ENCODE assay signal across 18 cellular contexts in the genomic region with DNA sequence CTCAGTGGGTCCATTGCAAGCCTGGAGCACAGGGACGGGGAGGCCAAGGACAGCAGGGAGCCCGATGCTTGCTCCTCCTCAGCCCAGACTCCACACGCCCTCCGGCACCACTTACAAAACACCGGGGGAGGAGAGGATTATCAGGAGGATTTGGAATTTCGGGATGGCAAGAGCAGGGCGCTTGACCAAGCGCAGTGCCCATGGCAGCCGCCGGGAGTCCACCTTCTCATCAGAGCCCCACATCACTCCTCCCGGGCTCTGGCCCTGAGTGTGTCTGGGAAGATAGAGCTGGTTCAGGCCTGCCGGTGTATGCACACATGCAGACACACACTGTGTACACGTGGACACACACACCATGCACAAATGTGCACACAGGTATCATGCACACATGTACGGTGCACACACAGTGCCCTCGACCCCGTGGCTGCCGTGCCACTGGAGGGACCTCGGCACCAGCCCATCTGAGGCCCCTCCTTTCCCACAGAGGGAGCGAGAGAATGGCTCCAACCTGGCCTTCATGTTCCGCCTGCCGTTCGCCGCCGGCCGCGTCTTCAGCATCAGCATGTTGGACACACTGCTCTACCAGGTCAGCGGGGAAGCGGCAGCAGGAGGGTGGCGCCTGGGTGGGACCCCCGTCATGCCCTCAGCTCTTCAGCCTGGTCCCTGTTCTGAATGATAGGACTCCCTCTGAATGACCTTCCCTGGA.
DNase-seq lines count a peak whose midpoint lies in the region; ATAC-seq and TF ChIP-seq lines count a peak whose summit lies in the region.
"Had no signal": no experiment of that assay in that cellular context is flagged by ENCODE, and none has a peak within 500 bp of the region (broad histone marks: within the 10 kb centered on the region; RNA-seq: fewer than 3 reads in every experiment).

No MANE protein-coding gene starts in this region.

- H2AK9ac ChIP-seq in IMR-90 (replicated peaks; ENCODE audit: low read depth, low read length, poor library complexity) = no peak overlapping the region

- dilution Hi-C loops in IMR-90 (cut with HindIII; ENCODE audit: low sequenced_read_pairs, unreplicated experiment) = no loop called here

- no peak overlapping the region for H3K56ac ChIP-seq in IMR-90 (ENCODE audit: extremely low read depth, insufficient read depth, low read length)

- TF ChIP-seq CTCF in GM06990 (IDR thresholded peaks at IDR 0.05; ENCODE audit: insufficient read depth, low read length, poor library complexity, severe bottlenecking) (peak; percentile 8), IMR-90 (conservative IDR thresholded peaks at IDR 0.05; ENCODE audit: low read depth, low read length) (no peak), HFFc6 (IDR thresholded peaks at IDR 0.05) (no peak)

- H3K9me3 ChIP-seq in IMR-90 (ENCODE audit: control insufficient read depth, insufficient read depth, low read length) = no peaks in the 10 kb centered on the region
- no peaks in the 10 kb centered on the region for H3K9me3 ChIP-seq in adipocyte (ENCODE audit: control insufficient read depth, low read length)
- H3K9me3 ChIP-seq: HAP-1 had no signal

- 70% methylated on average over 2 of the region's 30 CpGs; no CpG with 5 or more reads in 1 of the 2 experiments for WGBS in IMR-90 (ENCODE audit: extremely low coverage in 2 of 2, insufficient read length in 1 of 2), 2 experiments

- H3K23ac ChIP-seq in IMR-90 (ENCODE audit: low read depth, low read length) = no peak overlapping the region

- no peak overlapping the region for H3K14ac ChIP-seq in IMR-90 (replicated peaks; ENCODE audit: low read depth, low read length)

- H2BK120ac ChIP-seq in IMR-90 (ENCODE audit: low read depth, low read length) = no peak overlapping the region

- H3K9ac ChIP-seq in IMR-90 (ENCODE audit: low read depth, low read length) = no peak overlapping the region
- no peak overlapping the region for H3K9ac ChIP-seq in adipocyte (ENCODE audit: low read length)

- H4K5ac ChIP-seq in IMR-90 (ENCODE audit: low read depth, low read length) = no peak overlapping the region

- H2BK15ac ChIP-seq in IMR-90 (ENCODE audit: low read depth, low read length) = no peak overlapping the region

- no peak overlapping the region for H3K18ac ChIP-seq in IMR-90 (ENCODE audit: low read depth, low read length)

- H3K4ac ChIP-seq in IMR-90 (ENCODE audit: low read depth, low read length) = no peak overlapping the region

- H3K27me3 ChIP-seq in GM06990 (replicated peaks; ENCODE audit: control insufficient read depth, insufficient read depth, low read length) = no peaks in the 10 kb centered on the region
- peaks cover 27% of the 10 kb centered on the region; the same call in 1 of the 2 replicates for H3K27me3 ChIP-seq in IMR-90 (ENCODE audit: control insufficient read depth, insufficient read depth, low read length)
- peaks cover 29% of the 10 kb centered on the region for H3K27me3 ChIP-seq in adipocyte (replicated peaks; ENCODE audit: control insufficient read depth, insufficient read depth, low read length)

- no peak overlapping the region for H2AK5ac ChIP-seq in IMR-90 (ENCODE audit: low read depth, low read length)

- no peak overlapping the region for H3K4me2 ChIP-seq in IMR-90 (ENCODE audit: low read depth, low read length)

- TF ChIP-seq POLR2A in IMR-90 (IDR thresholded peaks at IDR 0.05; ENCODE audit: low read depth, low read length) = no peak

- no peak for TF ChIP-seq RAD21 in IMR-90 (IDR thresholded peaks at IDR 0.05; ENCODE audit: low read length)

- H3K9me3 Mint-ChIP-seq in HFFc6 = no peaks in the 10 kb centered on the region

- CTCF ChIA-PET in IMR-90 (lab: Yijun Ruan, JAX) = no interaction called here

- BruUV-seq in IMR-90 (replicated peaks; lab: Mats Ljungman, UMichigan) = no TSS peak

- no peak overlapping the region for H2BK20ac ChIP-seq in IMR-90 (ENCODE audit: low read depth, low read length)

- peak overlapping the region; percentile 13 for H2AFZ ChIP-seq in IMR-90 (replicated peaks; ENCODE audit: low read length, poor library complexity)

- intact Hi-C loops in IMR-90 (cut with micrococcal nuclease) = no loop called here

- no peak overlapping the region for H4K91ac ChIP-seq in IMR-90 (ENCODE audit: insufficient read depth, low read depth, low read length)

- H3K36me3 ChIP-seq in GM06990 (ENCODE audit: control insufficient read depth, insufficient read depth, low read length) = no peaks in the 10 kb centered on the region
- no peaks in the 10 kb centered on the region for H3K36me3 ChIP-seq in IMR-90 (ENCODE audit: control insufficient read depth, insufficient read depth, low read length)
- no peaks in the 10 kb centered on the region for H3K36me3 ChIP-seq in adipocyte (ENCODE audit: control insufficient read depth, insufficient read depth, low read length, severe bottlenecking)
- H3K36me3 ChIP-seq: HAP-1 had no signal

- H3K27me3 Mint-ChIP-seq in HFFc6 (ENCODE audit: insufficient read depth) = peaks cover 23% of the 10 kb centered on the region

- in situ Hi-C loops in IMR-90 (cut with MboI; ENCODE audit: low sequenced_read_pairs) = no loop called here

- H3K4me3 Mint-ChIP-seq in HFFc6 = no peak overlapping the region
- H3K4me3 Mint-ChIP-seq: T-helper 17 cell had no signal

- H4K8ac ChIP-seq in IMR-90 (ENCODE audit: low read depth in 2 of 2, low read length in 2 of 2) = no peak overlapping the region

- no peak overlapping the region for H3K27ac ChIP-seq in IMR-90 (ENCODE audit: insufficient read depth, low read length)

- no peak overlapping the region for H3K4me3 ChIP-seq in GM06990 (replicated peaks; ENCODE audit: low read depth, low read length)
- no peak overlapping the region for H3K4me3 ChIP-seq in IMR-90 (ENCODE audit: insufficient read depth, low read depth, low read length)
- no peak overlapping the region for H3K4me3 ChIP-seq in adipocyte (ENCODE audit: low read length)
- H3K4me3 ChIP-seq: HAP-1 had no signal

- POLR2A ChIA-PET in IMR-90 (lab: Charles Lee; ENCODE audit: unreplicated experiment) = no interaction called here

- H2BK5ac ChIP-seq in IMR-90 (ENCODE audit: low read depth, low read length, poor library complexity, severe bottlenecking) = no peak overlapping the region

- H4K20me1 ChIP-seq in IMR-90 (ENCODE audit: insufficient read depth, low read length) = no peaks in the 10 kb centered on the region

- no peaks in the 10 kb centered on the region for H3K4me1 ChIP-seq in IMR-90 (ENCODE audit: control insufficient read depth, insufficient read depth, low read length)
- no peaks in the 10 kb centered on the region for H3K4me1 ChIP-seq in adipocyte (ENCODE audit: control insufficient read depth, insufficient read depth, low read length)
- H3K4me1 ChIP-seq: HAP-1 had no signal

- no peak overlapping the region for H3K27ac Mint-ChIP-seq in HFFc6
- H3K27ac Mint-ChIP-seq: T-helper 17 cell had no signal

- H3K79me1 ChIP-seq in IMR-90 (ENCODE audit: low read depth in 1 of 2, low read length in 2 of 2) = no peaks in the 10 kb centered on the region

- no peak for ATAC-seq in IMR-90 (ENCODE audit: low read depth)
- ATAC-seq in GM21390 (IDR thresholded peaks at IDR 0.05; ENCODE audit: unreplicated experiment) = no peak
- no peak for ATAC-seq in GM21423 (IDR thresholded peaks at IDR 0.05; ENCODE audit: unreplicated experiment)
- ATAC-seq: T-helper 17 cell had no signal

- no peaks in the 10 kb centered on the region for H3K36me3 Mint-ChIP-seq in HFFc6 (ENCODE audit: low read depth)

- H3K9me1 ChIP-seq in IMR-90 (ENCODE audit: insufficient read depth, low read length) = no peaks in the 10 kb centered on the region

- DNase-seq in 8988T (peak; percentile 92), GM06990 (ENCODE audit: extremely low read depth, insufficient read length) (no peak), IMR-90 (no peak), adipocyte (ENCODE audit: low read depth) (peak; percentile 8), NCI-H146 treated with DMSO at 0.1 percent for 48 hours (lab: John Stamatoyannopoulos, UW; ENCODE audit: unreplicated experiment) (no peak), HFFc6 (no peak)
- DNase-seq: ACHN, C1 segment of cervical spinal cord, GF-D8, KG1, MV-4-11, NCI-H187, NCI-H345, NCI-H524 treated with DMSO at 0.1 percent for 48 hours, T-helper 17 cell had no signal

- no peaks in the 10 kb centered on the region for H3K4me1 Mint-ChIP-seq in HFFc6 (ENCODE audit: low read depth)

TF ChIP-seq in IMR-90, 13 proteins besides CTCF, POLR2A, EP300 and RAD21:
- TF ChIP-seq USF2 (IDR thresholded peaks at IDR 0.05; ENCODE audit: low read depth, low read length) (no peak), BHLHE40 (IDR thresholded peaks at IDR 0.05; ENCODE audit: low read depth, low read length) (no peak), MAFK (IDR thresholded peaks at IDR 0.05; ENCODE audit: low read depth, low read length) (no peak), MAZ (IDR thresholded peaks at IDR 0.05; ENCODE audit: borderline replicate concordance, low read depth, low read length) (no peak), CEBPB (IDR thresholded peaks at IDR 0.05; ENCODE audit: low read depth, low read length) (no peak), ELK1 (IDR thresholded peaks at IDR 0.05; ENCODE audit: borderline replicate concordance, low read depth, low read length) (no peak), RCOR1 (IDR thresholded peaks at IDR 0.05; ENCODE audit: insufficient replicate concordance, low read length) (no peak), NFE2L2 (IDR thresholded peaks at IDR 0.05; ENCODE audit: low read depth, low read length) (no peak), CHD1 (IDR thresholded peaks at IDR 0.05; ENCODE audit: low read depth, low read length) (no peak), SMC3 (IDR thresholded peaks at IDR 0.05; ENCODE audit: low read depth, low read length) (no peak), MXI1 (IDR thresholded peaks at IDR 0.05; ENCODE audit: borderline replicate concordance, low read depth, low read length) (no peak), RFX5 (IDR thresholded peaks at IDR 0.05; ENCODE audit: low read depth, low read length) (no peak), FOS (IDR thresholded peaks at IDR 0.05; ENCODE audit: low read depth, low read length) (no peak)

Comparison
In these comparisons a context has a peak if more than half of its experiments do, and no peak if none do; other contexts are left out.
1. DNase-seq: peak in 8988T (single experiment) and adipocyte (single experiment); none in GM06990 (single experiment), IMR-90 (single experiment), NCI-H146 treated with DMSO at 0.1 percent for 48 hours (single experiment) and HFFc6 (single experiment).